In genomic region chr2:124915567-124915966, GRCh38 we compare ENCODE assay signal across 1 cellular context.
TF ChIP-seq lines count a peak whose summit lies in the region.

No MANE protein-coding gene starts in this region.

TF ChIP-seq in H1, 55 proteins besides CTCF, POLR2A, EP300 and RAD21 (continued from another document):
- TF ChIP-seq ATF2 (IDR thresholded peaks at IDR 0.05; ENCODE audit: low read length): no peak
- TF ChIP-seq KDM1A (IDR thresholded peaks at IDR 0.05; ENCODE audit: borderline replicate concordance, low read length): no peak
- no peak for TF ChIP-seq JUN (IDR thresholded peaks at IDR 0.05; ENCODE audit: low read depth, low read length)
- TF ChIP-seq RNF2 (IDR thresholded peaks at IDR 0.05; ENCODE audit: borderline replicate concordance, low read depth, low read length, missing control alignments, poor library complexity, severe bottlenecking): no peak
- no peak for TF ChIP-seq NANOG (IDR thresholded peaks at IDR 0.05; ENCODE audit: insufficient read depth, low read depth, low read length, poor library complexity, severe bottlenecking)
- TF ChIP-seq CREB1 (IDR thresholded peaks at IDR 0.05): no peak
- TF ChIP-seq GTF2F1 (IDR thresholded peaks at IDR 0.05; ENCODE audit: borderline replicate concordance, low read depth, low read length): no peak
- no peak for TF ChIP-seq TEAD4 (IDR thresholded peaks at IDR 0.05; ENCODE audit: low read depth, low read length)
- TF ChIP-seq EZH2 (IDR thresholded peaks at IDR 0.05; ENCODE audit: low read depth, low read length, severe bottlenecking): no peak
- TF ChIP-seq MAX (IDR thresholded peaks at IDR 0.05): no peak
